ENCODE assay signal across 8 cellular contexts in the genomic region with DNA sequence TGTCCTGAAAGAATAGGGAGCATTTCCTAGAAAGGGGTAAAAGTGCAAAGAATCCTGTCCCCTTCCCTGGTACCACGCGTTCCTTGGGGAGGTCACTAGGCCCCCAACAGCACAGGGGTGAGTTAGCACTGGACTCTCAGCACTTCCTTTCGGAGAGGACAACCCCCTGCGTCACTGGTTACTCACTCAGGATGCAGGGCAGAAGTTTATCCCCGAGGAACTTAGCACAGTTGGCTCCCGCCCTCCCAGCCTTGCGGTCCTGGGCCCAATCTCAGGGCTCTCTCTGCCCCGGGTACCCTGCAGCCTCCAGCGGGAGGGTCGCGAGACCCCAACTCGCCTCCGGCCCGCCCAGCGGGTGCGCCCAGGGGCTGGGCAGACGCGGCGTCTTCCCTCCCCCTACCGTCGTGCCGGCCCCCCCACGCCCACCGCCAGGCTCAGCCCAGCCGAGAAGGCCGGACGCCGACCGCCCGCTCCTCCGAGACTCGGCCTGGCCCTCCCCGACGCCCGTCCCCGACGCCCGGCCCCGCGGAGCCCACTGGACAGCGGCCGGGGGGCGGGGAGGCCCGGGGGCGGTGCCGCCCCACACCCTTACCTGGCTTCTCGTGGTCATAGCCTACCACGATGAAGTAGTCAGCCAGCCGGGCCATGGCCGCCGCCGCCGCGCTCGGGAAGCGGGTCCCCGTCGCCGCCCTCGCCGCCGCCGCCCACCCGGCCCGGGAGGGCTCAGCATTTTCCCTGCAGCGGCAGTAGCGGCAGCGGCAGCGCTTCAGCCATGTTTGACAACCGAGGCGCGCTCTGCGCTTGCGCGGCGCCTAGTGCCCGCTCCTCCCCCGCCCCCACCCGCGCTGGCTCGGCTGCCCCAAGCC. TPM values are rescaled to one million over a fixed set of nuclear protein-coding genes. Genes with fewer than 3 reads are reported as not detected.
A peak's percentile ranks its signal among the peaks of the same experiment; 100 is the strongest.
DNase-seq lines count a peak whose midpoint lies in the region; ATAC-seq and TF ChIP-seq lines count a peak whose summit lies in the region.

A gene (minus strand): TSS at position 797 of the 866 bp plus-strand sequence. CDS start 150 bp downstream, at position 647.

- ATAC-seq in HG03521 (IDR thresholded peaks at IDR 0.05; ENCODE audit: unreplicated experiment), result peak; percentile 33

- no peaks in the 10 kb centered on the region; the same call in 1 of the 2 replicates for H3K9me3 ChIP-seq in OCI-LY3 (ENCODE audit: insufficient read depth, low read length)
- H3K9me3 ChIP-seq in esophagus squamous epithelium, result no peaks in the 10 kb centered on the region
- no peaks in the 10 kb centered on the region for H3K9me3 ChIP-seq in muscle layer of colon (ENCODE audit: low read length)

- peaks cover 61% of the 10 kb centered on the region for H3K27me3 Mint-ChIP-seq in activated T-helper 1 cell treated with anti-CD3 and anti-CD28 coated beads, Interleukin-12 subunit alpha, Interleukin-12 subunit beta, Interleukin-2, Interleukin-4 antibody, amounts not matched to agents 30 ng/mL and 10 ng/mL and 1 ng/mL, durations not matched to agents 14 hours and 24 hours and 36 hours (ENCODE audit: insufficient read depth)

- no peaks in the 10 kb centered on the region for H3K9me3 Mint-ChIP-seq in activated T-helper 1 cell treated with anti-CD3 and anti-CD28 coated beads, Interleukin-12 subunit alpha, Interleukin-12 subunit beta, Interleukin-2, Interleukin-4 antibody, amounts not matched to agents 30 ng/mL and 10 ng/mL and 1 ng/mL, durations not matched to agents 14 hours and 24 hours and 36 hours

- H3K4me3 Mint-ChIP-seq in activated T-helper 1 cell treated with anti-CD3 and anti-CD28 coated beads, Interleukin-12 subunit alpha, Interleukin-12 subunit beta, Interleukin-2, Interleukin-4 antibody, amounts not matched to agents 30 ng/mL and 10 ng/mL and 1 ng/mL, durations not matched to agents 14 hours and 24 hours and 36 hours, result peak within 1 kb of the TSS; percentile 80

- H3K27me3 ChIP-seq in OCI-LY3 (ENCODE audit: low read depth, low read length), result peaks cover 65% of the 10 kb centered on the region
- no peaks in the 10 kb centered on the region for H3K27me3 ChIP-seq in esophagus squamous epithelium
- no peaks in the 10 kb centered on the region for H3K27me3 ChIP-seq in muscle layer of colon (ENCODE audit: control insufficient read depth in 1 of 2, insufficient read depth in 2 of 2, low read length in 2 of 2)

- no peaks in the 10 kb centered on the region for H3K36me3 Mint-ChIP-seq in activated T-helper 1 cell treated with anti-CD3 and anti-CD28 coated beads, Interleukin-12 subunit alpha, Interleukin-12 subunit beta, Interleukin-2, Interleukin-4 antibody, amounts not matched to agents 30 ng/mL and 10 ng/mL and 1 ng/mL, durations not matched to agents 14 hours and 24 hours and 36 hours (ENCODE audit: low read depth)

- intact Hi-C loops in activated T-helper 1 cell treated with anti-CD3 and anti-CD28 coated beads, Interleukin-12 subunit alpha, Interleukin-12 subunit beta, Interleukin-2, Interleukin-4 antibody, amounts not matched to agents 30 ng/mL and 10 ng/mL and 1 ng/mL, durations not matched to agents 14 hours and 24 hours and 36 hours (cut with micrococcal nuclease), result loop anchor here (1.0 to 10.0 kb wide), 3 partner anchors 10 to 1289 kb away; a partner anchor contains a TSS
- intact Hi-C loops in esophagus squamous epithelium (cut with DNase I), result no loop called here

- peak within 1 kb of the TSS; percentile 64 for H3K27ac Mint-ChIP-seq in activated T-helper 1 cell treated with anti-CD3 and anti-CD28 coated beads, Interleukin-12 subunit alpha, Interleukin-12 subunit beta, Interleukin-2, Interleukin-4 antibody, amounts not matched to agents 30 ng/mL and 10 ng/mL and 1 ng/mL, durations not matched to agents 14 hours and 24 hours and 36 hours

- H3K9ac ChIP-seq in OCI-LY3 (ENCODE audit: low read length), result peak within 1 kb of the TSS; percentile 68
- peak within 1 kb of the TSS; percentile 11 for H3K9ac ChIP-seq in muscle layer of colon (ENCODE audit: low read length)

- peaks cover 31% of the 10 kb centered on the region for H3K4me1 Mint-ChIP-seq in activated T-helper 1 cell treated with anti-CD3 and anti-CD28 coated beads, Interleukin-12 subunit alpha, Interleukin-12 subunit beta, Interleukin-2, Interleukin-4 antibody, amounts not matched to agents 30 ng/mL and 10 ng/mL and 1 ng/mL, durations not matched to agents 14 hours and 24 hours and 36 hours (ENCODE audit: low read depth)

- TF ChIP-seq CTCF in OCI-LY3 (IDR thresholded peaks at IDR 0.05; ENCODE audit: low read depth, low read length) (no peak), esophagus squamous epithelium (IDR thresholded peaks at IDR 0.05) (no peak)

- H3K27ac ChIP-seq in OCI-LY3 (ENCODE audit: low read length) (no peak within 1 kb of the TSS), esophagus squamous epithelium (peak within 1 kb of the TSS; percentile 95 to 99 (median 96)), muscle layer of colon (ENCODE audit: low read depth, low read length) (peak within 1 kb of the TSS; percentile 83)

- H3K4me1 ChIP-seq in OCI-LY3 (ENCODE audit: low read length) (peaks cover 26% of the 10 kb centered on the region), esophagus squamous epithelium (peaks cover 11 to 61% (median 27%) of the 10 kb centered on the region in 3 donors), muscle layer of colon (ENCODE audit: insufficient read depth, low read length) (peaks cover 18% of the 10 kb centered on the region)

- peak within 1 kb of the TSS; percentile 97 for H2AFZ ChIP-seq in OCI-LY3 (ENCODE audit: low read depth, low read length)

- H3K4me3 ChIP-seq in OCI-LY3 (ENCODE audit: low read length), result peak within 1 kb of the TSS; percentile 84
- peak within 1 kb of the TSS; percentile 78 to 100 (median 84) for H3K4me3 ChIP-seq in esophagus squamous epithelium
- peak within 1 kb of the TSS; percentile 51 to 96 for H3K4me3 ChIP-seq in muscle layer of colon (ENCODE audit: low read depth in 1 of 2, low read length in 2 of 2)

- DNase-seq in NCI-H2107 treated with DMSO at 0.1 percent for 48 hours (lab: John Stamatoyannopoulos, UW; ENCODE audit: unreplicated experiment) (peak; percentile 27), NCI-H2107 (lab: John Stamatoyannopoulos, UW) (no peak), esophagus squamous epithelium (lab: John Stamatoyannopoulos, UW) (peak; percentile 22)
- peak; percentile 69 for DNase-seq in activated T-helper 1 cell treated with anti-CD3 and anti-CD28 coated beads, Interleukin-12 subunit alpha, Interleukin-12 subunit beta, Interleukin-2, Interleukin-4 antibody, amounts not matched to agents 30 ng/mL and 10 ng/mL and 1 ng/mL, durations not matched to agents 14 hours and 24 hours and 36 hours (ENCODE audit: low spot score)
- DNase-seq in stimulated activated CD8-positive, alpha-beta memory T cell treated with anti-CD3 and anti-CD28 coated beads, Interleukin-7, amount 100 ng/mL, for 1 hour (ENCODE audit: low read depth in 2 of 2), result peak; percentile 55 to 56

- WGBS in esophagus squamous epithelium, 2 donors, result 5 to 7% methylated on average over 4 to 12 of the region's 81 CpGs

- H4K20me1 ChIP-seq in OCI-LY3 (ENCODE audit: insufficient read depth, low read length), result peaks cover 4% of the 10 kb centered on the region; the same call in 1 of the 2 replicates

- H3K36me3 ChIP-seq in OCI-LY3 (replicated peaks; ENCODE audit: low read depth, low read length), result no peaks in the 10 kb centered on the region
- no peaks in the 10 kb centered on the region for H3K36me3 ChIP-seq in esophagus squamous epithelium
- no peaks in the 10 kb centered on the region for H3K36me3 ChIP-seq in muscle layer of colon (ENCODE audit: insufficient read depth, low read length)

- H3K4me2 ChIP-seq in OCI-LY3 (ENCODE audit: low read length), result peak within 1 kb of the TSS; percentile 94

- no peaks in the 10 kb centered on the region for H3K79me2 ChIP-seq in OCI-LY3 (ENCODE audit: low read length)

- peak in 2 of 4 donors; percentile 73 to 87 for TF ChIP-seq POLR2A in esophagus squamous epithelium (IDR thresholded peaks at IDR 0.05)

RNA-seq across cellular contexts. Expression of the gene that starts here (rescaled TPM):
- 5.3 and 5.4 TPM in 2 replicates for total RNA-seq in activated T-helper 1 cell treated with anti-CD3 and anti-CD28 coated beads, Interleukin-12 subunit alpha, Interleukin-12 subunit beta, Interleukin-2, Interleukin-4 antibody, amounts not matched to agents 30 ng/mL and 10 ng/mL and 1 ng/mL, durations not matched to agents 14 hours and 24 hours and 36 hours
- 10 to 100 TPM; 20.6 to 48.6 (median 26.0) TPM for total RNA-seq in esophagus squamous epithelium
